In genomic region chr17:58534901-58535421, GRCh38 we compare ENCODE assay signal across 14 cellular contexts. TPM values are rescaled to one million over a fixed set of nuclear protein-coding genes. Genes with fewer than 3 reads are reported as not detected.
DNase-seq lines count a peak whose midpoint lies in the region; ATAC-seq, FAIRE-seq and TF ChIP-seq lines count a peak whose summit lies in the region.
"Had no signal": no experiment of that assay in that cellular context is flagged by ENCODE, and none has a peak within 500 bp of the region (broad histone marks: within the 10 kb centered on the region; RNA-seq: fewer than 3 reads in every experiment).

No MANE protein-coding gene starts in this region.

- TF ChIP-seq EP300 in A549 (IDR thresholded peaks at IDR 0.05): no peak

- DNase-seq in A549 (ENCODE audit: low read depth in 1 of 2, low spot score in 1 of 2): peak; percentile 59 to 93
- no peak for DNase-seq in HTR-8/SVneo (ENCODE audit: insufficient read length, low spot score)
- DNase-seq in WERI-Rb-1: no peak
- peak; percentile 47 for DNase-seq in left ventricle myocardium inferior
- DNase-seq in effector CD4-positive, alpha-beta T cell: no peak
- DNase-seq in nephron progenitor cell: no peak
- DNase-seq in kidney: no peak
- DNase-seq: gastrocnemius medialis, mesendoderm, NCI-H510A treated with DMSO at 0.1 percent for 48 hours had no signal

- H3K27ac ChIP-seq in A549 (peak overlapping the region; percentile 35 to 76; a peak in 5 of 6 replicates), WERI-Rb-1 (peak overlapping the region; percentile 92), left ventricle myocardium inferior (replicated peaks) (peak overlapping the region; percentile 80), kidney (ENCODE audit: low read depth in 2 of 2, low read length in 2 of 2) (no peak overlapping the region)
- H3K27ac ChIP-seq: gastrocnemius medialis, skin epidermis had no signal

- H3K4me3 ChIP-seq in A549: no peak overlapping the region
- no peak overlapping the region for H3K4me3 ChIP-seq in WERI-Rb-1 (ENCODE audit: low read depth, low read length)
- H3K4me3 ChIP-seq in left ventricle myocardium inferior: no peak overlapping the region
- no peak overlapping the region for H3K4me3 ChIP-seq in kidney (ENCODE audit: low read length in 2 of 2)
- H3K4me3 ChIP-seq: gastrocnemius medialis, skin epidermis had no signal

- CTCF ChIA-PET in A549 (lab: Yijun Ruan, JAX): interaction anchor here (0.6 to 15.8 kb wide), 9 partner anchors 13 to 218 kb away, joined by 3 to 187 read pairs (median 4); no protein-coding TSS in a partner anchor

- H3K4me1 ChIP-seq in A549: peaks cover 24% of the 10 kb centered on the region
- H3K4me1 ChIP-seq in left ventricle myocardium inferior: peaks cover 85% of the 10 kb centered on the region
- H3K4me1 ChIP-seq in kidney (ENCODE audit: control insufficient read depth in 1 of 2, insufficient read depth in 1 of 2, low read depth in 1 of 2, low read length in 2 of 2): peaks cover 0 to 14% of the 10 kb centered on the region in 2 donors

- H3K27ac Mint-ChIP-seq in nephron progenitor cell: no peak overlapping the region
- H3K27ac Mint-ChIP-seq: IgD-negative memory B cell; T-helper 2 cell treated with Interferon-gamma antibody and Interleukin-4, amounts not matched to agents 5 μg/mL and 100 μg/mL, for 36 hours had no signal

- ATAC-seq in A549 (peak; percentile 53), GM21423 (IDR thresholded peaks at IDR 0.05; ENCODE audit: unreplicated experiment) (no peak)

- TF ChIP-seq CTCF in A549 (IDR thresholded peaks at IDR 0.05): no peak
- no peak for TF ChIP-seq CTCF in WERI-Rb-1 (IDR thresholded peaks at IDR 0.05; ENCODE audit: low read depth, low read length)
- TF ChIP-seq CTCF in left ventricle myocardium inferior (IDR thresholded peaks at IDR 0.05; ENCODE audit: borderline replicate concordance): no peak
- no peak for TF ChIP-seq CTCF in nephron progenitor cell (IDR thresholded peaks at IDR 0.05)
- TF ChIP-seq CTCF in kidney (IDR thresholded peaks at IDR 0.05; ENCODE audit: borderline replicate concordance, extremely low read depth, insufficient read depth): no peak

- H3K9me3 Mint-ChIP-seq in nephron progenitor cell: no peaks in the 10 kb centered on the region
- H3K9me3 Mint-ChIP-seq: IgD-negative memory B cell; T-helper 2 cell treated with Interferon-gamma antibody and Interleukin-4, amounts not matched to agents 5 μg/mL and 100 μg/mL, for 36 hours had no signal

- intact Hi-C loops in left ventricle myocardium inferior (cut with micrococcal nuclease) (no loop called here), kidney (cut with DNase I) (no loop called here)

- H3K9ac ChIP-seq in kidney (ENCODE audit: low read length in 2 of 2): no peak overlapping the region

- no peak for TF ChIP-seq RAD21 in A549 (conservative IDR thresholded peaks at IDR 0.05 in 1 of 2, IDR thresholded peaks at IDR 0.05 in 1 of 2)

- peaks cover 20% of the 10 kb centered on the region for H3K4me1 Mint-ChIP-seq in nephron progenitor cell

- WGBS in A549 (ENCODE audit: missing lambda C conversion rate): 55% methylated on average over 4 of the region's 4 CpGs

- peak overlapping the region; percentile 49 for H3K4me2 ChIP-seq in A549

- POLR2A ChIA-PET in A549 (lab: Yijun Ruan, JAX): interaction anchor here (1.2 to 5.2 kb wide), 4 partner anchors 9 to 97 kb away, joined by 3 to 37 read pairs (median 7); a partner anchor contains a TSS

- H3K36me3 Mint-ChIP-seq in nephron progenitor cell (ENCODE audit: low read depth): no peaks in the 10 kb centered on the region
- H3K36me3 Mint-ChIP-seq: IgD-negative memory B cell had no signal

- peak; percentile 97 for FAIRE-seq in A549 (lab: Jason Lieb, UNC)
- FAIRE-seq in HTR-8/SVneo (lab: Jason Lieb, UNC): peak; percentile 86
- no peak for FAIRE-seq in kidney (lab: Jason Lieb, UNC)

- H3K27me3 ChIP-seq in WERI-Rb-1 (ENCODE audit: insufficient read depth, low read depth, severe bottlenecking) (no peaks in the 10 kb centered on the region), left ventricle myocardium inferior (ENCODE audit: low read depth) (no peaks in the 10 kb centered on the region)
- H3K27me3 ChIP-seq: gastrocnemius medialis had no signal

- no peaks in the 10 kb centered on the region for H3K36me3 ChIP-seq in WERI-Rb-1
- H3K36me3 ChIP-seq in left ventricle myocardium inferior: no peaks in the 10 kb centered on the region
- no peaks in the 10 kb centered on the region for H3K36me3 ChIP-seq in kidney (ENCODE audit: control insufficient read depth in 1 of 2, insufficient read depth in 2 of 2, low read length in 2 of 2)
- H3K36me3 ChIP-seq: gastrocnemius medialis had no signal

- TF ChIP-seq POLR2A in A549 (IDR thresholded peaks at IDR 0.05; ENCODE audit: low read length): no peak

- H3K9me3 ChIP-seq in A549 (no peaks in the 10 kb centered on the region), WERI-Rb-1 (ENCODE audit: severe bottlenecking) (no peaks in the 10 kb centered on the region), left ventricle myocardium inferior (replicated peaks) (no peaks in the 10 kb centered on the region), kidney (ENCODE audit: control insufficient read depth in 1 of 2, low read length in 2 of 2) (no peaks in the 10 kb centered on the region)
- H3K9me3 ChIP-seq: gastrocnemius medialis had no signal

- H3K4me3 Mint-ChIP-seq in nephron progenitor cell: no peak overlapping the region
- H3K4me3 Mint-ChIP-seq: T-helper 2 cell treated with Interferon-gamma antibody and Interleukin-4, amounts not matched to agents 5 μg/mL and 100 μg/mL, for 36 hours had no signal

- peaks cover 32% of the 10 kb centered on the region for H3K27me3 Mint-ChIP-seq in nephron progenitor cell (ENCODE audit: low read depth, poor library complexity)

TF ChIP-seq in A549, 52 proteins besides CTCF, POLR2A, EP300 and RAD21:
- TF ChIP-seq CHD4 (IDR thresholded peaks at IDR 0.05; ENCODE audit: borderline replicate concordance) (no peak), FOSL2 (IDR thresholded peaks at IDR 0.05) (0 out of 2 replicates have a peak, but pooled peaks have one; percentile 50), FOSL2 (CRISPR knock-in tag; IDR thresholded peaks at IDR 0.05) (peak; percentile 77), EHF (CRISPR knock-in tag; IDR thresholded peaks at IDR 0.05) (no peak), E2F6 (IDR thresholded peaks at IDR 0.05; ENCODE audit: borderline replicate concordance, low read depth) (no peak), CBX2 (IDR thresholded peaks at IDR 0.05; ENCODE audit: borderline replicate concordance, low read depth) (no peak), ATOH8 (CRISPR knock-in tag; IDR thresholded peaks at IDR 0.05; ENCODE audit: low read depth) (no peak), ESRRA (IDR thresholded peaks at IDR 0.05; ENCODE audit: borderline replicate concordance, low read length) (no peak), RNF2 (IDR thresholded peaks at IDR 0.05; ENCODE audit: borderline replicate concordance, low read depth) (no peak)

RNA-seq across cellular contexts. Expression of gene MTMR4, which starts 20.5 kb away (rescaled TPM):
- polyA plus RNA-seq in A549 (2011; rRNA removed) (20.0 and 27.3 TPM in 2 replicates), A549 (2017; fragmentation: RNase III; extraction: RNeasy Plus Mini Kit Qiagen cat#74134 plus additional on column Dnase treatment) (10.8 to 13.8 TPM (median 11.8 TPM) in 3 replicates), kidney (ENCODE audit: insufficient read depth, low read depth, low replicate concordance) (13.3 TPM)
- 11.2 and 12.7 TPM in 2 replicates for polyA plus RNA-seq in A549 (2012; cell fraction: cytosol; rRNA removed)
- polyA plus RNA-seq in A549 (2012; cell fraction: nucleus; rRNA removed): 16.4 and 17.8 TPM in 2 replicates
- polyA minus RNA-seq in A549 (2011; rRNA and poly(A)+ RNA removed): 97.1 and 132 TPM in 2 replicates
- total RNA-seq in left ventricle myocardium inferior (24.0 TPM), kidney (42.9 TPM)

RNA-seq across cellular contexts. Expression of gene HSF5, which starts 46.8 kb away (rescaled TPM):
- polyA plus RNA-seq in A549 (2011; rRNA removed): not detected in 2 replicates
- 0.01 TPM in 1 of 2 replicates, not detected in the other for polyA plus RNA-seq in A549 (2012; cell fraction: cytosol; rRNA removed)
- polyA plus RNA-seq in A549 (2012; cell fraction: nucleus; rRNA removed): not detected in 2 replicates
- polyA plus RNA-seq in A549 (2017; fragmentation: RNase III; extraction: RNeasy Plus Mini Kit Qiagen cat#74134 plus additional on column Dnase treatment): not detected in 3 replicates
- not detected in 2 replicates for polyA minus RNA-seq in A549 (2011; rRNA and poly(A)+ RNA removed)
- not detected for total RNA-seq in left ventricle myocardium inferior
- 0.19 TPM for total RNA-seq in kidney
- polyA plus RNA-seq in kidney (ENCODE audit: insufficient read depth, low read depth, low replicate concordance): not detected
- total RNA-seq: gastrocnemius medialis had no signal

Comparison
In these comparisons a context has a peak if more than half of its experiments do, and no peak if none do; other contexts are left out.
1. DNase-seq: peak in A549 (2 of 2) and left ventricle myocardium inferior (single experiment); none in HTR-8/SVneo (single experiment), WERI-Rb-1 (single experiment), effector CD4-positive, alpha-beta T cell (single experiment), nephron progenitor cell (single experiment) and kidney (single experiment).
2. H3K27ac ChIP-seq: peak in A549 (2 of 2), WERI-Rb-1 (single experiment) and left ventricle myocardium inferior (single experiment); none in kidney (0 of 2).